8 cellular contexts compared by ENCODE assay signal in the genomic region with DNA sequence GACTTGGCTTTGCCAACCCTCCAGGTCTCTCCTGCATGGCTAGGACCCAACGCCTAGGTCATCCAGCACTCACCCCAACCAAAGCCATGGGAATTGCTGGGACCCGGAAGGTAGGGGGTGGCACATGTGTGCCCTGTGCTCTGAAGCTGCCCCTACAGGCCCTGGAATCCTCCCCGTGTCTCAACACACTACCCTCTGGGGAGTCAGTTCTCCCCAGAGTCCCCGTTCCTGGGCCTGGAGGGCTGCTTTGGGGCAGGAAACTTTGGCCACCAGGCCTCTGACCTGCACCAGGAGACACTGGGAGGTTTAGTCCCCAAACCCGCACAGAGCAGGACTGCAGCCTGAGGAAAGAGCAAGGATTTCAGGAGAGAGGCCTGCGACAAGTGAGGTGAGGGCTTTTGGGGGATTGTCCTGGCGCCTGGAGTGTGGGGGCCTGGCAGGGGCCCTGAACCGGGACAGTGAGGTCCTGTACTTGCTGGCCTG. TPM values are rescaled to one million over a fixed set of nuclear protein-coding genes. Genes with fewer than 3 reads are reported as not detected.
DNase-seq lines count a peak whose midpoint lies in the region; TF ChIP-seq lines count a peak whose summit lies in the region.

No MANE protein-coding gene starts in this region.

- H3K79me2 ChIP-seq in neural progenitor cell (ENCODE audit: low read depth): peaks cover 3% of the 10 kb centered on the region

- H3K27ac Mint-ChIP-seq in CD4-positive, alpha-beta memory T cell: peak overlapping the region; percentile 94 to 100 (median 98)
- H3K27ac Mint-ChIP-seq in neural progenitor cell: peak overlapping the region; percentile 90

- no peak overlapping the region for H3K9ac ChIP-seq in neural progenitor cell

- TF ChIP-seq CTCF in neural progenitor cell (IDR thresholded peaks at IDR 0.05): no peak

- peak overlapping the region; percentile 59 to 91 for H3K4me3 ChIP-seq in CD4-positive, alpha-beta memory T cell (ENCODE audit: low read length in 2 of 2)
- peak overlapping the region; percentile 87 for H3K4me3 ChIP-seq in effector memory CD4-positive, alpha-beta T cell (ENCODE audit: insufficient read depth, low read depth, low read length, poor library complexity, severe bottlenecking)
- H3K4me3 ChIP-seq in neural progenitor cell: peak overlapping the region; percentile 51

- CTCF ChIA-PET in CD4-positive, alpha-beta memory T cell (lab: Charles Lee; ENCODE audit: partially characterized antibody): interaction anchor here (0.9 to 2.7 kb wide), 5 partner anchors 17 to 135 kb away, joined by 4 to 19 read pairs (median 8); no protein-coding TSS in a partner anchor

- H3K27ac ChIP-seq in CD4-positive, alpha-beta memory T cell (ENCODE audit: low read depth, low read length): peak overlapping the region; percentile 76
- H3K27ac ChIP-seq in KOPT-K1 (ENCODE audit: low read depth, low read length, poor library complexity, severe bottlenecking) (peak overlapping the region; percentile 99), neural progenitor cell (peak overlapping the region; percentile 42)
- H3K27ac ChIP-seq in effector memory CD4-positive, alpha-beta T cell (ENCODE audit: insufficient read depth, low read length, poor library complexity, severe bottlenecking): peak overlapping the region; percentile 77

- H3F3A ChIP-seq in neural progenitor cell (ENCODE audit: low read depth): peaks cover 48% of the 10 kb centered on the region

- no peak for DNase-seq in CD4-positive, alpha-beta memory T cell
- DNase-seq in effector memory CD4-positive, alpha-beta T cell: no peak
- DNase-seq in neural progenitor cell (ENCODE audit: low spot score) (no peak), T1000 (lab: John Stamatoyannopoulos, UW) (no peak), NCI-H774 (lab: John Stamatoyannopoulos, UW) (no peak), AML-193 (lab: John Stamatoyannopoulos, UW) (no peak), NCI-H146 treated with DMSO at 0.1 percent for 48 hours (lab: John Stamatoyannopoulos, UW; ENCODE audit: unreplicated experiment) (no peak)

- H3K4me3 Mint-ChIP-seq in CD4-positive, alpha-beta memory T cell: peak overlapping the region; percentile 92 to 99 (median 98)
- peak overlapping the region; percentile 88 for H3K4me3 Mint-ChIP-seq in neural progenitor cell

- H3K27me3 Mint-ChIP-seq in CD4-positive, alpha-beta memory T cell: no peaks in the 10 kb centered on the region
- peaks cover 12% of the 10 kb centered on the region for H3K27me3 Mint-ChIP-seq in neural progenitor cell (ENCODE audit: insufficient read depth, low read depth)

- H3K36me3 Mint-ChIP-seq in CD4-positive, alpha-beta memory T cell: peaks cover 34 to 50% of the 10 kb centered on the region in 2 donors
- no peaks in the 10 kb centered on the region for H3K36me3 Mint-ChIP-seq in neural progenitor cell

- H3K36me3 ChIP-seq in CD4-positive, alpha-beta memory T cell (ENCODE audit: insufficient read depth, low read length): peaks cover 8% of the 10 kb centered on the region
- H3K36me3 ChIP-seq in KOPT-K1 (ENCODE audit: insufficient read depth, low read length) (peaks cover 16% of the 10 kb centered on the region), neural progenitor cell (no peaks in the 10 kb centered on the region)
- peaks cover 7% of the 10 kb centered on the region for H3K36me3 ChIP-seq in effector memory CD4-positive, alpha-beta T cell (ENCODE audit: control insufficient read depth, insufficient read depth, low read length)

- no peaks in the 10 kb centered on the region for H3K9me3 ChIP-seq in CD4-positive, alpha-beta memory T cell (ENCODE audit: control insufficient read depth in 1 of 2, low read length in 2 of 2)
- H3K9me3 ChIP-seq in KOPT-K1 (ENCODE audit: insufficient read depth, low read length, poor library complexity, severe bottlenecking) (no peaks in the 10 kb centered on the region), neural progenitor cell (ENCODE audit: low read depth) (no peaks in the 10 kb centered on the region)
- H3K9me3 ChIP-seq in effector memory CD4-positive, alpha-beta T cell (ENCODE audit: control insufficient read depth, low read length): no peaks in the 10 kb centered on the region

- H3K27me3 ChIP-seq in CD4-positive, alpha-beta memory T cell (ENCODE audit: insufficient read depth, low read length): no peaks in the 10 kb centered on the region
- no peaks in the 10 kb centered on the region for H3K27me3 ChIP-seq in effector memory CD4-positive, alpha-beta T cell (replicated peaks; ENCODE audit: control insufficient read depth, insufficient read depth, low read length, poor library complexity, severe bottlenecking)
- peaks cover 50% of the 10 kb centered on the region for H3K27me3 ChIP-seq in neural progenitor cell

- peaks cover 29 to 61% (median 37%) of the 10 kb centered on the region in 4 donors for H3K4me1 Mint-ChIP-seq in CD4-positive, alpha-beta memory T cell
- peaks cover 57% of the 10 kb centered on the region for H3K4me1 Mint-ChIP-seq in neural progenitor cell

- intact Hi-C loops in CD4-positive, alpha-beta memory T cell (cut with micrococcal nuclease): loop anchor here (2.0 kb wide), 1 partner anchor 33 kb away; no protein-coding TSS in a partner anchor

- POLR2A ChIA-PET in CD4-positive, alpha-beta memory T cell (lab: Charles Lee; ENCODE audit: partially characterized antibody): interaction anchor here (1.0 to 7.2 kb wide), 8 partner anchors 14 to 107 kb away, joined by 3 to 66 read pairs (median 8); partner anchors contain the start of genes BET1L, IFITM5 and RIC8A

- H3K4me2 ChIP-seq in neural progenitor cell: peak overlapping the region; percentile 84

- H3K9me3 Mint-ChIP-seq in CD4-positive, alpha-beta memory T cell: peaks cover 0 to 7% (median 0%) of the 10 kb centered on the region in 8 donors
- H3K9me3 Mint-ChIP-seq in neural progenitor cell: no peaks in the 10 kb centered on the region

- H3K4me1 ChIP-seq in CD4-positive, alpha-beta memory T cell (ENCODE audit: insufficient read depth, low read length): peaks cover 37% of the 10 kb centered on the region
- peaks cover 34% of the 10 kb centered on the region for H3K4me1 ChIP-seq in effector memory CD4-positive, alpha-beta T cell (ENCODE audit: control insufficient read depth, insufficient read depth, low read length, poor library complexity, severe bottlenecking)
- H3K4me1 ChIP-seq in neural progenitor cell: peaks cover 67% of the 10 kb centered on the region

- H2AFZ ChIP-seq in neural progenitor cell (replicated peaks): peak overlapping the region; percentile 6

- H4K20me1 ChIP-seq in neural progenitor cell (ENCODE audit: low read depth): no peaks in the 10 kb centered on the region

RNA-seq across cellular contexts. Expression of gene IFITM1, which starts 0.5 kb away (rescaled TPM):
- total RNA-seq in CD4-positive, alpha-beta memory T cell: 100 to 1,000 TPM; 119 to 121 TPM
- 1,000 to 10,000 TPM; 2,073 to 2,173 TPM for polyA plus RNA-seq in CD4-positive, alpha-beta memory T cell
- total RNA-seq in neural progenitor cell (ENCODE audit: low replicate concordance): 13.3 and 48.6 TPM in 2 replicates

RNA-seq across cellular contexts. Expression of gene IFITM2, which starts 5.7 kb away (rescaled TPM):
- 100 to 1,000 TPM; 202 to 203 TPM for total RNA-seq in CD4-positive, alpha-beta memory T cell
- 1,000 to 10,000 TPM; 2,491 to 3,716 TPM for polyA plus RNA-seq in CD4-positive, alpha-beta memory T cell
- 10.5 and 63.9 TPM in 2 replicates for total RNA-seq in neural progenitor cell (ENCODE audit: low replicate concordance)

RNA-seq across cellular contexts. Expression of gene IFITM3, which starts 7.3 kb away (rescaled TPM):
- total RNA-seq in CD4-positive, alpha-beta memory T cell: 1 to 10 TPM; 6.2 to 7.2 TPM
- polyA plus RNA-seq in CD4-positive, alpha-beta memory T cell: 100 to 1,000 TPM in 1 of 2 donors, 1 to 10 TPM in 1; 9.1 to 108 TPM
- total RNA-seq in neural progenitor cell (ENCODE audit: low replicate concordance): 19.8 and 61.7 TPM in 2 replicates

RNA-seq across cellular contexts. Expression of gene IFITM5, which starts 14.0 kb away (rescaled TPM):
- total RNA-seq in CD4-positive, alpha-beta memory T cell: not detected
- polyA plus RNA-seq in CD4-positive, alpha-beta memory T cell: not detected
- not detected in 2 replicates for total RNA-seq in neural progenitor cell (ENCODE audit: low replicate concordance)

RNA-seq across cellular contexts. Expression of gene PGGHG, which starts 24.4 kb away (rescaled TPM):
- 100 to 1,000 TPM; 304 TPM for total RNA-seq in CD4-positive, alpha-beta memory T cell
- polyA plus RNA-seq in CD4-positive, alpha-beta memory T cell: 1 to 10 TPM; 3.0 to 5.6 TPM
- 20.5 and 44.4 TPM in 2 replicates for total RNA-seq in neural progenitor cell (ENCODE audit: low replicate concordance)

Comparison
In these comparisons a context has a peak if more than half of its experiments do, and no peak if none do; other contexts are left out.
1. H3K27ac ChIP-seq: peak in every context shown above with its lines; median percentile 99 in KOPT-K1; 77 in effector memory CD4-positive, alpha-beta T cell; 76 in CD4-positive, alpha-beta memory T cell; 42 in neural progenitor cell.